ENCODE assay signal across 27 cellular contexts in genomic region chr21:20698585-20698984, GRCh38.
"Had no signal": no experiment of that assay in that cellular context is flagged by ENCODE, and none has a peak within 500 bp of the region (broad histone marks: within the 10 kb centered on the region; RNA-seq: fewer than 3 reads in every experiment).

No MANE protein-coding gene starts in this region.

- H3K4me1 ChIP-seq: left ventricle myocardium inferior, pancreas, prostate gland, stomach, testis, thyroid gland, transverse colon, upper lobe of left lung, vagina had no signal

- FAIRE-seq: pancreas had no signal

- H3K4me1 Mint-ChIP-seq: naive thymus-derived CD4-positive, alpha-beta T cell; stimulated activated naive B cell treated with anti-CD40 and anti-IgM and Interleukin-4, amounts not matched to agents 10 μg/mL and 1 μg/mL and 100 μg/mL, for 72 hours had no signal

- DNase-seq: hypothalamus; islet precursor cell; left ventricle myocardium inferior; midbrain; mucosa of descending colon; naive thymus-derived CD4-positive, alpha-beta T cell; nucleus accumbens; pancreas; retina; right cardiac atrium; stimulated activated CD4-positive, alpha-beta T cell treated with anti-CD3 and anti-CD28 coated beads, Interleukin-12 subunit alpha, Interleukin-12 subunit beta, amount 100 ng/mL, for 4 hours; stimulated activated CD4-positive, alpha-beta T cell treated with anti-CD3 and anti-CD28 coated beads, Interleukin-15, amount 100 ng/mL, for 24 hours; stimulated activated CD4-positive, alpha-beta T cell treated with anti-CD3 and anti-CD28 coated beads, Interleukin-2, amount 100 ng/mL, for 24 hours; stimulated activated CD4-positive, alpha-beta T cell treated with anti-CD3 and anti-CD28 coated beads, Interleukin-4, amount 100 ng/mL, for 1 hour; stimulated activated naive B cell treated with anti-CD40 and anti-IgM and Interleukin-4, amounts not matched to agents 10 μg/mL and 1 μg/mL and 100 μg/mL, for 72 hours; stimulated activated naive CD8-positive, alpha-beta T cell treated with anti-CD3 and anti-CD28 coated beads, Interleukin-15, Interleukin-2, amounts not matched to agents 100 U/mL and 50 U/mL, for 24 hours; stomach; testis; thyroid gland; transverse colon had no signal

- H3K27me3 Mint-ChIP-seq: naive thymus-derived CD4-positive, alpha-beta T cell; natural killer cell treated with Interleukin-12 subunit alpha and Interleukin-12 subunit beta and Interleukin-15 and Interleukin-18, amount 100 ng/mL, for 72 hours; stimulated activated naive B cell treated with anti-CD40 and anti-IgM and Interleukin-4, amounts not matched to agents 10 μg/mL and 1 μg/mL and 100 μg/mL, for 72 hours had no signal

- H3K4me3 Mint-ChIP-seq: naive thymus-derived CD4-positive, alpha-beta T cell; natural killer cell treated with Interleukin-12 subunit alpha and Interleukin-12 subunit beta and Interleukin-15 and Interleukin-18, amount 100 ng/mL, for 72 hours; stimulated activated naive B cell treated with anti-CD40 and anti-IgM and Interleukin-4, amounts not matched to agents 10 μg/mL and 1 μg/mL and 100 μg/mL, for 72 hours had no signal

- H3K36me3 ChIP-seq: left ventricle myocardium inferior, pancreas, prostate gland, stomach, thyroid gland, transverse colon, upper lobe of left lung, vagina had no signal

- ATAC-seq: mucosa of descending colon; naive thymus-derived CD4-positive, alpha-beta T cell; natural killer cell treated with Interleukin-12 subunit alpha and Interleukin-12 subunit beta and Interleukin-15 and Interleukin-18, amount 100 ng/mL, for 72 hours; pancreas; right cardiac atrium; sciatic nerve; stimulated activated naive B cell treated with anti-CD40 and anti-IgM and Interleukin-4, amounts not matched to agents 10 μg/mL and 1 μg/mL and 100 μg/mL, for 72 hours; stimulated activated naive CD8-positive, alpha-beta T cell treated with anti-CD3 and anti-CD28 coated beads, Interleukin-15, Interleukin-2, amounts not matched to agents 100 U/mL and 50 U/mL, for 24 hours had no signal

- H3K9me3 ChIP-seq: left ventricle myocardium inferior, pancreas, prostate gland, stomach, testis, thyroid gland, transverse colon, upper lobe of left lung, vagina had no signal

- H3K4me3 ChIP-seq: left ventricle myocardium inferior, lung, mucosa of descending colon, pancreas, prostate gland, skin epidermis, stomach, testis, thyroid gland, transverse colon, upper lobe of left lung, vagina had no signal

- H3K27ac ChIP-seq: left ventricle myocardium inferior, pancreas, prostate gland, skin epidermis, stomach, testis, thyroid gland, transverse colon, upper lobe of left lung, vagina had no signal

- H3K27ac Mint-ChIP-seq: naive thymus-derived CD4-positive, alpha-beta T cell; natural killer cell treated with Interleukin-12 subunit alpha and Interleukin-12 subunit beta and Interleukin-15 and Interleukin-18, amount 100 ng/mL, for 72 hours; stimulated activated naive B cell treated with anti-CD40 and anti-IgM and Interleukin-4, amounts not matched to agents 10 μg/mL and 1 μg/mL and 100 μg/mL, for 72 hours had no signal

- H3K27me3 ChIP-seq: pancreas, stomach, testis, thyroid gland, transverse colon, upper lobe of left lung, vagina had no signal

- H3K36me3 Mint-ChIP-seq: naive thymus-derived CD4-positive, alpha-beta T cell; stimulated activated naive B cell treated with anti-CD40 and anti-IgM and Interleukin-4, amounts not matched to agents 10 μg/mL and 1 μg/mL and 100 μg/mL, for 72 hours had no signal
